In the genomic region with DNA sequence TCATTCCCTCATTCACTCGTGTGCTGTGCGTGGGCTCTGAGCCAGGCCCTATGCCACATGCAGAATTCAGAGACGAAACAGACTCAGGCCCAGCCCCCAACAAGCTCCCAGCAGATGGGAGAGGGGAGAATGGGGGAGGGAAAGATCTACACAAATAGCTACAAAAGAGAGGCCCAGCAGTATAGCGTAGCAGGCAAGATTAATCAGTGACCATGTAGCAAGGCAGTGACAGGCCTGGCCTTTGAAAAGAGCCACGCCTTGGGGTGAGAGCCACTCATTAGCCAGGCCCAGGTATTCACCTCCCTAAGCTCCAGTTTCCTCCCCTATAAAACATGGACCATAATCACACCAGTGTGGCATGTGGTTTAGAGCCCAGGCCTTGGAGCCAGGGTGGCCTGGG, we compare ENCODE assay signal across 14 cellular contexts. TPM values are rescaled to one million over a fixed set of nuclear protein-coding genes. Genes with fewer than 3 reads are reported as not detected.
DNase-seq lines count a peak whose midpoint lies in the region; ATAC-seq, FAIRE-seq and TF ChIP-seq lines count a peak whose summit lies in the region.
"Had no signal": no experiment of that assay in that cellular context is flagged by ENCODE, and none has a peak within 500 bp of the region (broad histone marks: within the 10 kb centered on the region; RNA-seq: fewer than 3 reads in every experiment).

No MANE protein-coding gene starts in this region.

- no peak for TF ChIP-seq CTCF in HFFc6 (IDR thresholded peaks at IDR 0.05)
- TF ChIP-seq CTCF in astrocyte (IDR thresholded peaks at IDR 0.05; ENCODE audit: insufficient read depth, low read depth, low read length): no peak

- ATAC-seq in HG02759 (IDR thresholded peaks at IDR 0.05; ENCODE audit: unreplicated experiment): no peak
- ATAC-seq: activated CD4-positive, CD25-positive, alpha-beta regulatory T cell treated with anti-CD3 and anti-CD28 coated beads, Interleukin-2, amount 50 U/mL, for 24 hours had no signal

- H3K4me3 ChIP-seq in astrocyte (ENCODE audit: insufficient read depth, low read depth, low read length) (no peak overlapping the region), mesodermal cell (ENCODE audit: extremely low read depth, insufficient read depth, low read length, poor library complexity, severe bottlenecking) (no peak overlapping the region)
- H3K4me3 ChIP-seq: BLaER1 treated with 17β-estradiol and CSF1 and Interleukin-3, amounts not matched to agents 10 nM and 100 nM had no signal

- no peaks in the 10 kb centered on the region for H4K20me1 ChIP-seq in astrocyte (ENCODE audit: insufficient read depth, low read length)
- H4K20me1 ChIP-seq: BLaER1 treated with 17β-estradiol and CSF1 and Interleukin-3, amounts not matched to agents 10 nM and 100 nM had no signal

- H3K27ac ChIP-seq in astrocyte (ENCODE audit: low read depth, low read length) (no peak overlapping the region), mesodermal cell (ENCODE audit: low read depth, low read length, severe bottlenecking) (peak overlapping the region; percentile 45)
- H3K27ac ChIP-seq: BLaER1 treated with 17β-estradiol and CSF1 and Interleukin-3, amounts not matched to agents 10 nM and 100 nM had no signal

- H3K36me3 Mint-ChIP-seq in HFFc6 (ENCODE audit: low read depth): peaks cover 15% of the 10 kb centered on the region
- H3K36me3 Mint-ChIP-seq in astrocyte (ENCODE audit: low read depth, unreplicated experiment): no peaks in the 10 kb centered on the region
- H3K36me3 Mint-ChIP-seq in activated naive CD4-positive, alpha-beta T cell treated with anti-CD3 and anti-CD28 coated beads, Interleukin-2, amount 10 ng/mL, durations not matched to agents 7 days and 5 days: no peaks in the 10 kb centered on the region

- H3K9me3 Mint-ChIP-seq in HFFc6 (peaks cover 8% of the 10 kb centered on the region), astrocyte (ENCODE audit: unreplicated experiment) (no peaks in the 10 kb centered on the region)
- peaks cover 4% of the 10 kb centered on the region for H3K9me3 Mint-ChIP-seq in activated naive CD4-positive, alpha-beta T cell treated with anti-CD3 and anti-CD28 coated beads, Interleukin-2, amount 10 ng/mL, durations not matched to agents 7 days and 5 days

- 30 to 60% methylated on average over 1 to 3 of the region's 5 CpGs for WGBS in mesodermal cell (ENCODE audit: insufficient coverage in 2 of 2), 2 experiments

- DNase-seq in Ammon's horn (ENCODE audit: low spot score) (peak; percentile 20), HFFc6 (no peak), astrocyte (ENCODE audit: low read depth) (no peak), OCI-M1 (lab: John Stamatoyannopoulos, UW) (no peak)
- DNase-seq in stimulated activated CD4-positive, alpha-beta T cell treated with anti-CD3 and anti-CD28 coated beads, Interleukin-1b, Interleukin-23, amount 100 ng/mL, for 48 hours: no peak
- DNase-seq in activated naive CD4-positive, alpha-beta T cell treated with anti-CD3 and anti-CD28 coated beads, Interleukin-2, amount 10 ng/mL, durations not matched to agents 7 days and 5 days: no peak
- DNase-seq: NCI-H187 treated with DMSO at 0.1 percent for 48 hours, SHP77 had no signal

- no peak overlapping the region for H3K9ac ChIP-seq in astrocyte (ENCODE audit: low read length)
- H3K9ac ChIP-seq: BLaER1 treated with 17β-estradiol and CSF1 and Interleukin-3, amounts not matched to agents 10 nM and 100 nM had no signal

- peaks cover 33% of the 10 kb centered on the region for H3K4me1 Mint-ChIP-seq in HFFc6 (ENCODE audit: low read depth)
- peaks cover 26% of the 10 kb centered on the region for H3K4me1 Mint-ChIP-seq in astrocyte (ENCODE audit: low read depth, unreplicated experiment)
- H3K4me1 Mint-ChIP-seq in activated naive CD4-positive, alpha-beta T cell treated with anti-CD3 and anti-CD28 coated beads, Interleukin-2, amount 10 ng/mL, durations not matched to agents 7 days and 5 days: peaks cover 20% of the 10 kb centered on the region

- H3K4me1 ChIP-seq in astrocyte (ENCODE audit: insufficient read depth, low read length) (peaks cover 27% of the 10 kb centered on the region), mesodermal cell (ENCODE audit: control insufficient read depth, insufficient read depth, low read length, poor library complexity, severe bottlenecking) (peaks cover 39% of the 10 kb centered on the region)

- no peak overlapping the region for H3K4me2 ChIP-seq in astrocyte (ENCODE audit: low read length)
- H3K4me2 ChIP-seq: BLaER1 treated with 17β-estradiol and CSF1 and Interleukin-3, amounts not matched to agents 10 nM and 100 nM had no signal

- H3K27ac Mint-ChIP-seq in HFFc6 (0 out of 2 replicates have a peak overlapping the region, but pooled peaks have one; percentile 12), astrocyte (ENCODE audit: unreplicated experiment) (peak overlapping the region; percentile 27)
- H3K27ac Mint-ChIP-seq in activated naive CD4-positive, alpha-beta T cell treated with anti-CD3 and anti-CD28 coated beads, Interleukin-2, amount 10 ng/mL, durations not matched to agents 7 days and 5 days: no peak overlapping the region
- H3K27ac Mint-ChIP-seq: activated T-helper 1 cell treated with anti-CD3 and anti-CD28 coated beads, Interleukin-12 subunit alpha, Interleukin-12 subunit beta, Interleukin-2, Interleukin-4 antibody, amounts not matched to agents 30 ng/mL and 10 ng/mL and 1 ng/mL, durations not matched to agents 14 hours and 24 hours and 36 hours had no signal

- H3K79me2 ChIP-seq in astrocyte (ENCODE audit: insufficient read depth, low read length): no peaks in the 10 kb centered on the region

- H2AFZ ChIP-seq in astrocyte (ENCODE audit: low read depth, low read length): no peak overlapping the region

- CTCF ChIA-PET in activated naive CD4-positive, alpha-beta T cell treated with anti-CD3 and anti-CD28 coated beads, Interleukin-2, amount 10 ng/mL, durations not matched to agents 7 days and 5 days (lab: Charles Lee): interaction anchor here (0.6 to 1.2 kb wide), 2 partner anchors 121 to 137 kb away, joined by 3 to 4 read pairs; no protein-coding TSS in a partner anchor

- FAIRE-seq in astrocyte (lab: Jason Lieb, UNC): no peak
- FAIRE-seq: HTR-8/SVneo had no signal

- H3K27me3 Mint-ChIP-seq in HFFc6 (ENCODE audit: insufficient read depth) (peaks cover 6% of the 10 kb centered on the region), astrocyte (ENCODE audit: low read depth, unreplicated experiment) (no peaks in the 10 kb centered on the region)
- peaks cover 37% of the 10 kb centered on the region for H3K27me3 Mint-ChIP-seq in activated naive CD4-positive, alpha-beta T cell treated with anti-CD3 and anti-CD28 coated beads, Interleukin-2, amount 10 ng/mL, durations not matched to agents 7 days and 5 days

- no peaks in the 10 kb centered on the region for H3K36me3 ChIP-seq in astrocyte (ENCODE audit: insufficient read depth, low read length)
- H3K36me3 ChIP-seq in mesodermal cell (ENCODE audit: control insufficient read depth, insufficient read depth, low read length): no peaks in the 10 kb centered on the region
- H3K36me3 ChIP-seq: BLaER1 treated with 17β-estradiol and CSF1 and Interleukin-3, amounts not matched to agents 10 nM and 100 nM had no signal

- H3K4me3 Mint-ChIP-seq in HFFc6: no peak overlapping the region
- H3K4me3 Mint-ChIP-seq in astrocyte (ENCODE audit: unreplicated experiment): no peak overlapping the region
- no peak overlapping the region for H3K4me3 Mint-ChIP-seq in activated naive CD4-positive, alpha-beta T cell treated with anti-CD3 and anti-CD28 coated beads, Interleukin-2, amount 10 ng/mL, durations not matched to agents 7 days and 5 days
- H3K4me3 Mint-ChIP-seq: activated T-helper 1 cell treated with anti-CD3 and anti-CD28 coated beads, Interleukin-12 subunit alpha, Interleukin-12 subunit beta, Interleukin-2, Interleukin-4 antibody, amounts not matched to agents 30 ng/mL and 10 ng/mL and 1 ng/mL, durations not matched to agents 14 hours and 24 hours and 36 hours had no signal

- H3K9me3 ChIP-seq in astrocyte (ENCODE audit: insufficient read depth, low read depth, low read length) (no peaks in the 10 kb centered on the region), mesodermal cell (ENCODE audit: control insufficient read depth, low read length) (peaks cover 5% of the 10 kb centered on the region)

- no peaks in the 10 kb centered on the region for H3K27me3 ChIP-seq in astrocyte (ENCODE audit: insufficient read depth, low read length)
- H3K27me3 ChIP-seq: BLaER1 treated with 17β-estradiol and CSF1 and Interleukin-3, amounts not matched to agents 10 nM and 100 nM had no signal

RNA-seq across cellular contexts. Expression of gene KRT19, which starts 16.4 kb away (rescaled TPM):
- 100 to 1,000 TPM in 2 of 6 experiments, 10 to 100 TPM in 4; 45.7 to 244 (median 50.6) TPM for total RNA-seq in HFFc6 (2021; fragmentation: NEBNext Ultra II Directional; extraction: Animal tissue kit (Norgen Biotek cat#: 25700))
- 113 and 210 TPM in 2 replicates for total RNA-seq in astrocyte
- 638 TPM for polyA plus RNA-seq in mesodermal cell (2013, experiment 1 of 2)
- polyA plus RNA-seq in mesodermal cell (2013, experiment 2 of 2): 743 TPM
- total RNA-seq: activated T-helper 1 cell treated with anti-CD3 and anti-CD28 coated beads, Interleukin-12 subunit alpha, Interleukin-12 subunit beta, Interleukin-2, Interleukin-4 antibody, amounts not matched to agents 30 ng/mL and 10 ng/mL and 1 ng/mL, durations not matched to agents 14 hours and 24 hours and 36 hours had no signal

RNA-seq across cellular contexts. Expression of gene KRT15, which starts 25.8 kb away (rescaled TPM):
- total RNA-seq in HFFc6 (2021; fragmentation: NEBNext Ultra II Directional; extraction: Animal tissue kit (Norgen Biotek cat#: 25700)): 1 to 10 TPM; 5.0 to 8.6 (median 6.9) TPM
- 0.26 and 0.79 TPM in 2 replicates for total RNA-seq in astrocyte
- 0.22 TPM for polyA plus RNA-seq in mesodermal cell (2013, experiment 1 of 2)
- 0.40 TPM for polyA plus RNA-seq in mesodermal cell (2013, experiment 2 of 2)
- total RNA-seq: activated T-helper 1 cell treated with anti-CD3 and anti-CD28 coated beads, Interleukin-12 subunit alpha, Interleukin-12 subunit beta, Interleukin-2, Interleukin-4 antibody, amounts not matched to agents 30 ng/mL and 10 ng/mL and 1 ng/mL, durations not matched to agents 14 hours and 24 hours and 36 hours had no signal

RNA-seq across cellular contexts. Expression of gene KRT9, which starts 27.4 kb away (rescaled TPM):
- total RNA-seq in HFFc6 (2021; fragmentation: NEBNext Ultra II Directional; extraction: Animal tissue kit (Norgen Biotek cat#: 25700)): not detected
- 0.09 TPM in 1 of 2 replicates, not detected in the other for total RNA-seq in astrocyte
- polyA plus RNA-seq in mesodermal cell (2013, experiment 1 of 2): not detected
- polyA plus RNA-seq in mesodermal cell (2013, experiment 2 of 2): not detected
- total RNA-seq: activated T-helper 1 cell treated with anti-CD3 and anti-CD28 coated beads, Interleukin-12 subunit alpha, Interleukin-12 subunit beta, Interleukin-2, Interleukin-4 antibody, amounts not matched to agents 30 ng/mL and 10 ng/mL and 1 ng/mL, durations not matched to agents 14 hours and 24 hours and 36 hours had no signal

RNA-seq across cellular contexts. Expression of gene KRT13, which starts 39.1 kb away (rescaled TPM):
- total RNA-seq in HFFc6 (2021; fragmentation: NEBNext Ultra II Directional; extraction: Animal tissue kit (Norgen Biotek cat#: 25700)): not detected
- not detected in 2 replicates for total RNA-seq in astrocyte
- polyA plus RNA-seq in mesodermal cell (2013, experiment 1 of 2): not detected
- not detected for polyA plus RNA-seq in mesodermal cell (2013, experiment 2 of 2)
- total RNA-seq: activated T-helper 1 cell treated with anti-CD3 and anti-CD28 coated beads, Interleukin-12 subunit alpha, Interleukin-12 subunit beta, Interleukin-2, Interleukin-4 antibody, amounts not matched to agents 30 ng/mL and 10 ng/mL and 1 ng/mL, durations not matched to agents 14 hours and 24 hours and 36 hours had no signal

RNA-seq across cellular contexts. Expression of gene KRT14, which starts 42.2 kb away (rescaled TPM):
- 1 to 10 TPM in 4 of 6 experiments, under 1 TPM in 2; 0.14 to 2.0 (median 1.5) TPM for total RNA-seq in HFFc6 (2021; fragmentation: NEBNext Ultra II Directional; extraction: Animal tissue kit (Norgen Biotek cat#: 25700))
- 1.0 and 2.2 TPM in 2 replicates for total RNA-seq in astrocyte
- not detected for polyA plus RNA-seq in mesodermal cell (2013, experiment 1 of 2)
- not detected for polyA plus RNA-seq in mesodermal cell (2013, experiment 2 of 2)
- total RNA-seq: activated T-helper 1 cell treated with anti-CD3 and anti-CD28 coated beads, Interleukin-12 subunit alpha, Interleukin-12 subunit beta, Interleukin-2, Interleukin-4 antibody, amounts not matched to agents 30 ng/mL and 10 ng/mL and 1 ng/mL, durations not matched to agents 14 hours and 24 hours and 36 hours had no signal
